Comparison of ENCODE assay signal across 10 cellular contexts in the genomic region with DNA sequence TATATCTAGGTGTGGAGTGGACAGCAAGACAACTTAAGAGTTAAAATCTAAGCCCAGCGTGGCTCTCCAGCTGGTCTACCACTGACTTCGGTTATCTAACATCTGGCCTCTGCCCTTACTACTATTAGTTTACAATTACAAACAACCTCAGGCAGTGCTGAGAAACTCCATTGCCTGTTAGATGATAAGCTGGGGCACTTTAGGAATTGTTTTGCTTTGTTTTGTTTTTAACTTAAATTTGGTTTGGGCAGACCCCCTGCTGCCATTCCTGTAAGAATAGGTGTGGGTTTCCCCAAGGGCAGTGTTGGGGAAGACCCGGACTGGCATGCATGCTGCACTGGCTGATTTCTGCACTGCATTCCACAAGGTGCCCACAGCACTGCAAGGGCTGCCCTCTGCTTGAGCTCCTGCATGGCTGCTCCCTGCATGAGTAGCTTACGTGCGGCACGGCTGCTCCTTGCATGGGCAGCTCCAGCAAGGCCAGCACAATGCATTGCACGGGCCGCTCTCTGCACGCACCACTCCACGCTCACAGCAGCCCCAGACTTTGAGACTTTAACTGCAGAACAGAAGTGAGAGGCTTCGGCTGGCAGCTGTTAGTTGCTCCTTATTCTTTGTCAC.
DNase-seq lines count a peak whose midpoint lies in the region; ATAC-seq and TF ChIP-seq lines count a peak whose summit lies in the region.
"Had no signal": no experiment of that assay in that cellular context is flagged by ENCODE, and none has a peak within 500 bp of the region (broad histone marks: within the 10 kb centered on the region; RNA-seq: fewer than 3 reads in every experiment).

No MANE protein-coding gene starts in this region.

- H3K27me3 Mint-ChIP-seq in activated CD4-positive, alpha-beta memory T cell treated with anti-CD3 and anti-CD28 coated beads for 36 hours = no peaks in the 10 kb centered on the region
- H3K27me3 Mint-ChIP-seq in natural killer cell (ENCODE audit: low read depth in 2 of 2) = no peaks in the 10 kb centered on the region

- POLR2A ChIA-PET in HEK293T (lab: Yijun Ruan, JAX) = interaction anchor here (1.0 to 6.4 kb wide), 3 partner anchors 23 to 74 kb away, joined by 3 to 32 read pairs (median 4); partner anchors contain the start of gene SERTAD2
- POLR2A ChIA-PET in activated CD4-positive, alpha-beta memory T cell treated with anti-CD3 and anti-CD28 coated beads for 36 hours (lab: Charles Lee) = interaction anchor here (1.0 to 1.5 kb wide), 3 partner anchors 9 to 75 kb away, joined by 3 to 5 read pairs (median 3); partner anchors contain the start of gene SERTAD2
- POLR2A ChIA-PET in A673 (lab: Charles Lee; ENCODE audit: low non-redundant PET) = no interaction called here

- no peak overlapping the region for H3K4me3 Mint-ChIP-seq in activated CD4-positive, alpha-beta memory T cell treated with anti-CD3 and anti-CD28 coated beads for 36 hours
- peak overlapping the region; percentile 77 for H3K4me3 Mint-ChIP-seq in natural killer cell

- H3K4me3 ChIP-seq in A673 (ENCODE audit: low read depth, low read length, poor library complexity, severe bottlenecking) = no peak overlapping the region

- H3K4me1 Mint-ChIP-seq in activated CD4-positive, alpha-beta memory T cell treated with anti-CD3 and anti-CD28 coated beads for 36 hours (ENCODE audit: low read depth) = peaks cover 42% of the 10 kb centered on the region
- H3K4me1 Mint-ChIP-seq in natural killer cell = peaks cover 38 to 40% of the 10 kb centered on the region in 2 donors

- no peak for ATAC-seq in natural killer cell
- ATAC-seq in GM21515 (IDR thresholded peaks at IDR 0.05; ENCODE audit: unreplicated experiment) = no peak

- no peak overlapping the region for H3K27ac ChIP-seq in A673 (ENCODE audit: low read depth, low read length, poor library complexity, severe bottlenecking)

- H3K27ac Mint-ChIP-seq in activated CD4-positive, alpha-beta memory T cell treated with anti-CD3 and anti-CD28 coated beads for 36 hours = peak overlapping the region; percentile 28
- H3K27ac Mint-ChIP-seq in natural killer cell = peak overlapping the region; percentile 87 to 90

- CTCF ChIA-PET in HEK293T (lab: Yijun Ruan, JAX) (interaction anchor here (0.7 to 1.4 kb wide), 4 partner anchors 63 to 134 kb away, joined by 3 to 4 read pairs (median 3); partner anchors contain the start of gene SERTAD2), A673 (lab: Charles Lee) (no interaction called here)
- CTCF ChIA-PET in activated CD4-positive, alpha-beta memory T cell treated with anti-CD3 and anti-CD28 coated beads for 36 hours (lab: Charles Lee) = interaction anchor here (1.0 to 2.8 kb wide), 7 partner anchors 23 to 120 kb away, joined by 3 to 13 read pairs (median 3); no protein-coding TSS in a partner anchor

- H3K36me3 ChIP-seq in A673 (ENCODE audit: insufficient read depth, low read length, poor library complexity, severe bottlenecking) = no peaks in the 10 kb centered on the region

- BruUV-seq in A673 (replicated peaks; lab: Mats Ljungman, UMichigan) = no TSS peak

- peak; percentile 85 for DNase-seq in ELF-1 (ENCODE audit: low read depth, low spot score)
- peak; percentile 22 for DNase-seq in HEK293T (ENCODE audit: extremely low spot score)
- no peak for DNase-seq in activated CD4-positive, alpha-beta memory T cell treated with anti-CD3 and anti-CD28 coated beads for 36 hours
- DNase-seq in natural killer cell = no peak
- no peak for DNase-seq in kidney glomerular epithelial cell (lab: John Stamatoyannopoulos, UW)
- no peak for DNase-seq in LoVo (ENCODE audit: low spot score)
- DNase-seq in A673 (ENCODE audit: low spot score) = no peak
- DNase-seq: activated gamma-delta T cell, SIG-M5 had no signal

- H3K36me3 Mint-ChIP-seq in activated CD4-positive, alpha-beta memory T cell treated with anti-CD3 and anti-CD28 coated beads for 36 hours = no peaks in the 10 kb centered on the region
- no peaks in the 10 kb centered on the region for H3K36me3 Mint-ChIP-seq in natural killer cell

- H3K9me3 Mint-ChIP-seq in activated CD4-positive, alpha-beta memory T cell treated with anti-CD3 and anti-CD28 coated beads for 36 hours = no peaks in the 10 kb centered on the region
- no peaks in the 10 kb centered on the region for H3K9me3 Mint-ChIP-seq in natural killer cell

- H3K27me3 ChIP-seq in A673 (replicated peaks; ENCODE audit: insufficient read depth, low read depth, low read length, poor library complexity) = no peaks in the 10 kb centered on the region

- H3K9me3 ChIP-seq in A673 (ENCODE audit: low read depth, low read length, poor library complexity, severe bottlenecking) = no peaks in the 10 kb centered on the region

- TF ChIP-seq CTCF in natural killer cell (IDR thresholded peaks at IDR 0.05) (no peak), A673 (conservative IDR thresholded peaks at IDR 0.05; ENCODE audit: low read depth, low read length) (no peak)

- H3K4me1 ChIP-seq in A673 (ENCODE audit: insufficient read depth, low read length, poor library complexity, severe bottlenecking) = peaks cover 24% of the 10 kb centered on the region

- intact Hi-C loops in activated CD4-positive, alpha-beta memory T cell treated with anti-CD3 and anti-CD28 coated beads for 36 hours (cut with micrococcal nuclease) = loop anchor here (1.0 kb wide), 1 partner anchor 9 kb away; no protein-coding TSS in a partner anchor
- intact Hi-C loops in natural killer cell (cut with micrococcal nuclease) (loop anchor here (5.0 kb wide), 1 partner anchor 104 kb away; no protein-coding TSS in a partner anchor), A673 (cut with micrococcal nuclease; ENCODE audit: unreplicated experiment) (no loop called here)

TF ChIP-seq in HEK293T, 16 proteins besides CTCF, POLR2A, EP300 and RAD21:
- TF ChIP-seq ZNF384 (IDR thresholded peaks at IDR 0.05) (no peak), SUZ12 (IDR thresholded peaks at IDR 0.05) (no peak), CTBP1 (IDR thresholded peaks at IDR 0.05; ENCODE audit: borderline replicate concordance) (no peak), LEF1 (IDR thresholded peaks at IDR 0.05; ENCODE audit: borderline replicate concordance) (no peak), HDGF (IDR thresholded peaks at IDR 0.05; ENCODE audit: borderline replicate concordance) (no peak), ELF4 (IDR thresholded peaks at IDR 0.05) (no peak), FOXM1 (IDR thresholded peaks at IDR 0.05; ENCODE audit: borderline replicate concordance) (no peak), ARNT (IDR thresholded peaks at IDR 0.05) (no peak), BHLHE40 (IDR thresholded peaks at IDR 0.05; ENCODE audit: borderline replicate concordance) (no peak), SP1 (IDR thresholded peaks at IDR 0.05) (no peak), NFRKB (IDR thresholded peaks at IDR 0.05) (no peak), FOXA1 (IDR thresholded peaks at IDR 0.05) (no peak)
- TF ChIP-seq, protein P1, sequence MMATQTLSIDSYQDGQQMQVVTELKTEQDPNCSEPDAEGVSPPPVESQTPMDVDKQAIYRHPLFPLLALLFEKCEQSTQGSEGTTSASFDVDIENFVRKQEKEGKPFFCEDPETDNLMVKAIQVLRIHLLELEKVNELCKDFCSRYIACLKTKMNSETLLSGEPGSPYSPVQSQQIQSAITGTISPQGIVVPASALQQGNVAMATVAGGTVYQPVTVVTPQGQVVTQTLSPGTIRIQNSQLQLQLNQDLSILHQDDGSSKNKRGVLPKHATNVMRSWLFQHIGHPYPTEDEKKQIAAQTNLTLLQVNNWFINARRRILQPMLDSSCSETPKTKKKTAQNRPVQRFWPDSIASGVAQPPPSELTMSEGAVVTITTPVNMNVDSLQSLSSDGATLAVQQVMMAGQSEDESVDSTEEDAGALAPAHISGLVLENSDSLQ (IDR thresholded peaks at IDR 0.05) = no peak
TF ChIP-seq in HEK293T: peak in this region for 0.

Comparison
In these comparisons a context has a peak if more than half of its experiments do, and no peak if none do; other contexts are left out.
1. DNase-seq: peak in ELF-1 (single experiment) and HEK293T (single experiment); none in activated CD4-positive, alpha-beta memory T cell treated with anti-CD3 and anti-CD28 coated beads for 36 hours (single experiment), natural killer cell (single experiment), kidney glomerular epithelial cell (single experiment), LoVo (single experiment) and A673 (single experiment).